8 cellular contexts compared by ENCODE assay signal in the genomic region with DNA sequence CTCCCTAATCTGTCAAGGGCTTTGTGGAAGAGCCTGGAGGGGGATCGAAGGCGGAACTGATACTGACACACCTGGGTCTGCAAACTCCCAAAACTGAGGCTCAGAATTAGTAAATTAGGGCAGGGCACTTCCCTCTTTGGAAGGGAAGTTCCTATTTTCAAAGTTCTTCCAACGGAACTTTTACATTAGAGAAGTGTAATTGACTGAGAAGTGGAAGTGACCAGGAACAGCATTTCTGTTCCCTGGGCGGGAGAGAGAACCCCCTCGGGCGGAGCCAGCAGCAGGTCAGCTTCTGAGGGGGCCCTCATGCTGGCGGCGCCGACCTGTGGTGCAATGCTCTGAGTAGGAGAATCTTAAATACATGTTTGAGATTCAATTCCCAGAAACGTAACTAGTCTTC. TPM values are rescaled to one million over a fixed set of nuclear protein-coding genes. Genes with fewer than 3 reads are reported as not detected.
DNase-seq lines count a peak whose midpoint lies in the region; ATAC-seq and TF ChIP-seq lines count a peak whose summit lies in the region.

No MANE protein-coding gene starts in this region.

- H3K4me3 ChIP-seq in breast epithelium = peak overlapping the region; percentile 80 to 90 (median 89)

- ATAC-seq in CD4-positive, alpha-beta T cell (ENCODE audit: poor library complexity) = no peak

- no peak for TF ChIP-seq POLR2A in breast epithelium (IDR thresholded peaks at IDR 0.05)

- H3K9me3 ChIP-seq in CD4-positive, alpha-beta T cell (ENCODE audit: control insufficient read depth, low read length) = no peaks in the 10 kb centered on the region
- no peaks in the 10 kb centered on the region for H3K9me3 ChIP-seq in breast epithelium

- H3K27ac Mint-ChIP-seq in CD4-positive, alpha-beta T cell = peak overlapping the region; percentile 77
- no peak overlapping the region for H3K27ac Mint-ChIP-seq in nephron progenitor cell

- POLR2A ChIA-PET in CD4-positive, alpha-beta T cell (lab: Charles Lee) = interaction anchor here (1.3 to 4.0 kb wide), 11 partner anchors 17 to 187 kb away, joined by 4 to 50 read pairs (median 15); a partner anchor contains a TSS

- intact Hi-C loops in CD4-positive, alpha-beta T cell (cut with DNase I, micrococcal nuclease) = loop anchor here (1.0 to 5.0 kb wide), 3 partner anchors 37 to 118 kb away; no protein-coding TSS in a partner anchor
- intact Hi-C loops in breast epithelium (cut with DNase I; ENCODE audit: low total_unique reads) = no loop called here

- TF ChIP-seq CTCF in CD4-positive, alpha-beta T cell (IDR thresholded peaks at IDR 0.05) = no peak
- no peak for TF ChIP-seq CTCF in breast epithelium (IDR thresholded peaks at IDR 0.05)
- TF ChIP-seq CTCF in nephron progenitor cell (IDR thresholded peaks at IDR 0.05) = no peak

- H3K4me3 Mint-ChIP-seq in CD4-positive, alpha-beta T cell = peak overlapping the region; percentile 80
- peak overlapping the region; percentile 75 for H3K4me3 Mint-ChIP-seq in nephron progenitor cell

- CTCF ChIA-PET in CD4-positive, alpha-beta T cell (lab: Charles Lee) = interaction anchor here (0.6 to 3.7 kb wide), 16 partner anchors 36 to 134 kb away, joined by 3 to 49 read pairs (median 4); a partner anchor contains a TSS

- no peaks in the 10 kb centered on the region for H3K9me3 Mint-ChIP-seq in CD4-positive, alpha-beta T cell
- no peaks in the 10 kb centered on the region for H3K9me3 Mint-ChIP-seq in nephron progenitor cell

- no peaks in the 10 kb centered on the region for H3K27me3 ChIP-seq in CD4-positive, alpha-beta T cell (ENCODE audit: control insufficient read depth, insufficient read depth, low read length)
- H3K27me3 ChIP-seq in breast epithelium = no peaks in the 10 kb centered on the region

- no peak for DNase-seq in CD4-positive, alpha-beta T cell
- DNase-seq in Kasumi-1 (lab: John Stamatoyannopoulos, UW) (peak; percentile 20 to 29), breast epithelium (ENCODE audit: low spot score in 2 of 2) (peak in 1 of 2 donors; percentile 39), nephron progenitor cell (no peak), NCI-H146 (lab: John Stamatoyannopoulos, UW) (no peak)
- no peak for DNase-seq in stimulated activated CD8-positive, alpha-beta memory T cell treated with anti-CD3 and anti-CD28 coated beads, Interleukin-4, amount 100 ng/mL, for 48 hours
- DNase-seq in activated CD8-positive, alpha-beta memory T cell treated with anti-CD3 and anti-CD28 coated beads, Interleukin-2, amount 50 U/mL, for 4 hours = no peak
- no peak for DNase-seq in stimulated activated CD4-positive, alpha-beta T cell treated with anti-CD3 and anti-CD28 coated beads, Interleukin-4, amount 100 ng/mL, for 1 hour

- no peaks in the 10 kb centered on the region for H3K4me1 ChIP-seq in breast epithelium

- no peaks in the 10 kb centered on the region for H3K27me3 Mint-ChIP-seq in CD4-positive, alpha-beta T cell
- H3K27me3 Mint-ChIP-seq in nephron progenitor cell (ENCODE audit: low read depth, poor library complexity) = peaks cover 14% of the 10 kb centered on the region

- H3K36me3 ChIP-seq in breast epithelium = no peaks in the 10 kb centered on the region

- no peak overlapping the region for H3K27ac ChIP-seq in CD4-positive, alpha-beta T cell (ENCODE audit: low read depth, low read length)
- H3K27ac ChIP-seq in breast epithelium = peak overlapping the region in 1 of 2 donors; percentile 94

- peaks cover 9% of the 10 kb centered on the region for H3K36me3 Mint-ChIP-seq in CD4-positive, alpha-beta T cell (ENCODE audit: low read depth)
- peaks cover 5% of the 10 kb centered on the region for H3K36me3 Mint-ChIP-seq in nephron progenitor cell (ENCODE audit: low read depth)

- H3K4me1 Mint-ChIP-seq in CD4-positive, alpha-beta T cell (ENCODE audit: low read depth) = peaks cover 38% of the 10 kb centered on the region
- peaks cover 42% of the 10 kb centered on the region for H3K4me1 Mint-ChIP-seq in nephron progenitor cell

RNA-seq across cellular contexts. Expression of a gene that starts 1.1 kb away (rescaled TPM):
- 10 to 100 TPM; 19.5 to 20.8 TPM for total RNA-seq in CD4-positive, alpha-beta T cell
- total RNA-seq in breast epithelium = 10 to 100 TPM; 13.1 to 17.0 (median 14.3) TPM

RNA-seq across cellular contexts. Expression of a gene that starts 19.8 kb away (rescaled TPM):
- under 1 TPM; 0.59 to 0.63 TPM for total RNA-seq in CD4-positive, alpha-beta T cell
- 1 to 10 TPM in 2 of 3 donors, under 1 TPM in 1; 0.32 to 2.6 (median 1.2) TPM for total RNA-seq in breast epithelium

RNA-seq across cellular contexts. Expression of a gene that starts 36.6 kb away (rescaled TPM):
- 1 to 10 TPM; 4.2 to 5.4 TPM for total RNA-seq in CD4-positive, alpha-beta T cell
- total RNA-seq in breast epithelium = 10 to 100 TPM; 11.5 to 16.1 (median 13.3) TPM

RNA-seq across cellular contexts. Expression of a gene that starts 56.2 kb away (rescaled TPM):
- total RNA-seq in CD4-positive, alpha-beta T cell = under 1 TPM in 1 of 2 experiments, not detected in 1; 0.08 TPM
- total RNA-seq in breast epithelium = under 1 TPM in 1 of 3 donors, not detected in 2; 0.16 TPM

Comparison
In these comparisons a context has a peak if more than half of its experiments do, and no peak if none do; other contexts are left out.
1. DNase-seq: peak in Kasumi-1 (2 of 2); none in CD4-positive, alpha-beta T cell (0 of 10), nephron progenitor cell (single experiment), stimulated activated CD8-positive, alpha-beta memory T cell treated with anti-CD3 and anti-CD28 coated beads, Interleukin-4, amount 100 ng/mL, for 48 hours (single experiment), NCI-H146 (single experiment), activated CD8-positive, alpha-beta memory T cell treated with anti-CD3 and anti-CD28 coated beads, Interleukin-2, amount 50 U/mL, for 4 hours (single experiment) and stimulated activated CD4-positive, alpha-beta T cell treated with anti-CD3 and anti-CD28 coated beads, Interleukin-4, amount 100 ng/mL, for 1 hour (single experiment).